ENCODE assay signal across 8 cellular contexts in genomic region chr6:111487656-111488055, GRCh38. TPM values are rescaled to one million over a fixed set of nuclear protein-coding genes. Genes with fewer than 3 reads are reported as not detected.
DNase-seq lines count a peak whose midpoint lies in the region; ATAC-seq, FAIRE-seq and TF ChIP-seq lines count a peak whose summit lies in the region.

No MANE protein-coding gene starts in this region.

- no peaks in the 10 kb centered on the region for H3K9me1 ChIP-seq in keratinocyte (ENCODE audit: control insufficient read depth, extremely low read depth, insufficient read depth, low read length)

- no peaks in the 10 kb centered on the region for H3K27me3 ChIP-seq in keratinocyte (ENCODE audit: control insufficient read depth, extremely low read depth, insufficient read depth, low read length)
- no peaks in the 10 kb centered on the region for H3K27me3 ChIP-seq in left ventricle myocardium inferior (ENCODE audit: low read depth)

- dilution Hi-C loops in keratinocyte (cut with MboI; ENCODE audit: extremely low pct_ligation_motif_present, low sequenced_read_pairs), result no loop called here

- H3K9ac ChIP-seq in keratinocyte (ENCODE audit: control insufficient read depth, extremely low read depth, insufficient read depth, low read length), result no peak overlapping the region

- TF ChIP-seq CTCF in GM10266 (IDR thresholded peaks at IDR 0.05; ENCODE audit: control insufficient read depth, insufficient read depth, low read depth, missing control alignments), result no peak
- TF ChIP-seq CTCF in keratinocyte (optimal IDR thresholded peaks at IDR 0.05 in 1 of 3, IDR thresholded peaks at IDR 0.05 in 1 of 3, conservative IDR thresholded peaks at IDR 0.05 in 1 of 3; ENCODE audit: extremely low read depth in 1 of 3, insufficient read depth in 2 of 3, low read length in 3 of 3), result no peak
- TF ChIP-seq CTCF in omental fat pad (IDR thresholded peaks at IDR 0.05), result no peak
- TF ChIP-seq CTCF in left ventricle myocardium inferior (IDR thresholded peaks at IDR 0.05; ENCODE audit: borderline replicate concordance), result no peak

- intact Hi-C loops in left ventricle myocardium inferior (cut with micrococcal nuclease), result loop anchor here (10.0 kb wide), 1 partner anchor 67 kb away; no protein-coding TSS in a partner anchor

- peak; percentile 86 for FAIRE-seq in keratinocyte (lab: Jason Lieb, UNC)

- H3K4me3 ChIP-seq in keratinocyte (ENCODE audit: control insufficient read depth in 2 of 3, extremely low read depth in 1 of 3, insufficient read depth in 2 of 3, low read depth in 1 of 3, low read length in 3 of 3) (no peak overlapping the region), left ventricle myocardium inferior (no peak overlapping the region)

- H4K20me1 ChIP-seq in keratinocyte (ENCODE audit: control insufficient read depth, extremely low read depth, insufficient read depth, low read length), result no peaks in the 10 kb centered on the region

- H3K4me1 ChIP-seq in keratinocyte (ENCODE audit: control insufficient read depth, extremely low read depth, insufficient read depth, low read length) (peaks cover 15% of the 10 kb centered on the region), left ventricle myocardium inferior (peaks cover 22% of the 10 kb centered on the region)

- no peaks in the 10 kb centered on the region for H3K9me3 ChIP-seq in keratinocyte (ENCODE audit: control insufficient read depth, low read depth, low read length)
- no peaks in the 10 kb centered on the region for H3K9me3 ChIP-seq in left ventricle myocardium inferior (replicated peaks)

- H3K36me3 ChIP-seq in keratinocyte (ENCODE audit: control insufficient read depth in 2 of 2, extremely low read depth in 1 of 2, insufficient read depth in 2 of 2, low read length in 2 of 2) (peaks cover 0 to 5% of the 10 kb centered on the region in 2 experiments), left ventricle myocardium inferior (peaks cover 11% of the 10 kb centered on the region)

- DNase-seq in GM10266 (ENCODE audit: extremely low spot score), result peak; percentile 62
- peak; percentile 53 for DNase-seq in RPMI7951 (ENCODE audit: low read depth)
- DNase-seq in keratinocyte (ENCODE audit: low read depth, low spot score), result no peak
- DNase-seq in omental fat pad (ENCODE audit: low spot score), result no peak
- DNase-seq in left ventricle myocardium inferior, result no peak
- DNase-seq in stimulated activated CD4-positive, alpha-beta T cell treated with anti-CD3 and anti-CD28 coated beads, Interleukin-4, amount 100 ng/mL, for 1 hour, result no peak
- DNase-seq in activated CD4-positive, CD25-positive, alpha-beta regulatory T cell (lab: John Stamatoyannopoulos, UW), result no peak

- H2AFZ ChIP-seq in keratinocyte (ENCODE audit: control insufficient read depth, low read length), result no peak overlapping the region

- H3K27ac ChIP-seq in keratinocyte (ENCODE audit: control insufficient read depth, insufficient read depth, low read length) (no peak overlapping the region), left ventricle myocardium inferior (replicated peaks) (no peak overlapping the region)

- ATAC-seq in HG02642 (IDR thresholded peaks at IDR 0.05; ENCODE audit: poor library complexity, unreplicated experiment) (peak; percentile 15), omental fat pad (ENCODE audit: low FRiP score) (no peak)

- H3K79me2 ChIP-seq in keratinocyte (ENCODE audit: control insufficient read depth, insufficient read depth, low read length), result peaks cover 3% of the 10 kb centered on the region

- H3K4me2 ChIP-seq in keratinocyte (ENCODE audit: control insufficient read depth, extremely low read depth, insufficient read depth, low read depth, low read length), result no peak overlapping the region

RNA-seq across cellular contexts. Expression of gene REV3L, which starts 4.6 kb away (rescaled TPM):
- total RNA-seq in RPMI7951 (2014; rRNA removed; shearing (Covaris generic)), result 18.6 and 22.8 TPM in 2 replicates
- polyA plus RNA-seq in keratinocyte, result 6.0 to 9.5 TPM (median 6.5 TPM) in 3 replicates
- polyA plus RNA-seq in keratinocyte (2011; ENCODE audit: low read depth), result 3.0 TPM
- polyA plus RNA-seq in keratinocyte (2011; cell fraction: cytosol; rRNA removed), result 3.3 and 6.8 TPM in 2 replicates
- polyA plus RNA-seq in keratinocyte (2011; cell fraction: nucleus; rRNA removed), result 11.6 and 12.4 TPM in 2 replicates
- 4.6 and 4.7 TPM in 2 replicates for polyA plus RNA-seq in keratinocyte (2012; ENCODE audit: low replicate concordance)
- polyA minus RNA-seq in keratinocyte, result 8.0 to 22.5 TPM (median 9.4 TPM) in 3 replicates
- polyA minus RNA-seq in keratinocyte (2011; cell fraction: cytosol; rRNA and poly(A)+ RNA removed), result 7.7 TPM
- 13.6 and 30.9 TPM in 2 replicates for polyA minus RNA-seq in keratinocyte (2011; cell fraction: nucleus; rRNA and poly(A)+ RNA removed)
- total RNA-seq in omental fat pad (100 to 1,000 TPM in 1 of 4 donors, 10 to 100 TPM in 3; 55.5 to 111 (median 63.2) TPM), left ventricle myocardium inferior (12.5 TPM)

Comparison
In these comparisons a context has a peak if more than half of its experiments do, and no peak if none do; other contexts are left out.
1. DNase-seq: peak in GM10266 (single experiment) and RPMI7951 (single experiment); none in keratinocyte (single experiment), omental fat pad (single experiment), left ventricle myocardium inferior (single experiment), stimulated activated CD4-positive, alpha-beta T cell treated with anti-CD3 and anti-CD28 coated beads, Interleukin-4, amount 100 ng/mL, for 1 hour (single experiment) and activated CD4-positive, CD25-positive, alpha-beta regulatory T cell (0 of 4).